ENCODE assay signal across 8 cellular contexts in genomic region chr16:30633526-30633925, GRCh38. TPM values are rescaled to one million over a fixed set of nuclear protein-coding genes. Genes with fewer than 3 reads are reported as not detected.
A peak's percentile ranks its signal among the peaks of the same experiment; 100 is the strongest.
DNase-seq lines count a peak whose midpoint lies in the region; ATAC-seq and TF ChIP-seq lines count a peak whose summit lies in the region.

No MANE protein-coding gene starts in this region.

- DNase-seq in WERI-Rb-1 (no peak), fibroblast of the aortic adventitia (ENCODE audit: low read depth) (no peak), skeletal muscle cell (ENCODE audit: low read depth) (no peak), mucosa of gallbladder (ENCODE audit: low spot score) (no peak), occipital lobe (lab: John Stamatoyannopoulos, UW) (no peak)

- H3K4me3 ChIP-seq in GM12875 (ENCODE audit: low read depth, low read length) (peak overlapping the region; percentile 71), WERI-Rb-1 (ENCODE audit: low read depth, low read length) (peak overlapping the region; percentile 93), fibroblast of the aortic adventitia (ENCODE audit: low read depth, low read length) (peak overlapping the region; percentile 84), skeletal muscle cell (ENCODE audit: low read depth, low read length) (peak overlapping the region; percentile 76)

- peak overlapping the region; percentile 81 for H3K27ac ChIP-seq in WERI-Rb-1

- H3K27me3 ChIP-seq in WERI-Rb-1 (ENCODE audit: insufficient read depth, low read depth, severe bottlenecking) = no peaks in the 10 kb centered on the region

- ATAC-seq in GM19351 (IDR thresholded peaks at IDR 0.05; ENCODE audit: unreplicated experiment) (no peak), HG03432 (IDR thresholded peaks at IDR 0.05; ENCODE audit: unreplicated experiment) (no peak)

- TF ChIP-seq CTCF in GM12875 (IDR thresholded peaks at IDR 0.05; ENCODE audit: borderline replicate concordance, insufficient read depth, low read depth, low read length) (no peak), WERI-Rb-1 (IDR thresholded peaks at IDR 0.05; ENCODE audit: low read depth, low read length) (no peak), fibroblast of the aortic adventitia (IDR thresholded peaks at IDR 0.05; ENCODE audit: insufficient read depth, low read length) (no peak)

- no peaks in the 10 kb centered on the region for H3K36me3 ChIP-seq in WERI-Rb-1

- H3K9me3 ChIP-seq in WERI-Rb-1 (ENCODE audit: severe bottlenecking) = no peaks in the 10 kb centered on the region

RNA-seq across cellular contexts. Expression of gene PRR14, which starts 17.2 kb away (rescaled TPM):
- total RNA-seq in fibroblast of the aortic adventitia (ENCODE audit: low replicate concordance) (8.8 and 14.5 TPM in 2 replicates), mucosa of gallbladder (68.9 TPM), occipital lobe (9.2 TPM)

RNA-seq across cellular contexts. Expression of gene ZNF689, which starts 23.3 kb away (rescaled TPM):
- total RNA-seq in fibroblast of the aortic adventitia (ENCODE audit: low replicate concordance) (7.0 and 8.1 TPM in 2 replicates), mucosa of gallbladder (13.6 TPM), occipital lobe (8.9 TPM)

RNA-seq across cellular contexts. Expression of gene FBRS, which starts 24.7 kb away (rescaled TPM):
- total RNA-seq in fibroblast of the aortic adventitia (ENCODE audit: low replicate concordance) (18.3 and 28.4 TPM in 2 replicates), mucosa of gallbladder (84.9 TPM), occipital lobe (11.5 TPM)

RNA-seq across cellular contexts. Expression of gene ZNF785, which starts 48.0 kb away (rescaled TPM):
- 8.1 and 8.3 TPM in 2 replicates for total RNA-seq in fibroblast of the aortic adventitia (ENCODE audit: low replicate concordance)
- 24.0 TPM for total RNA-seq in mucosa of gallbladder
- total RNA-seq in occipital lobe = 16.1 TPM
